Comparison of ENCODE assay signal across 16 cellular contexts in genomic region chr11:32039149-32039548, GRCh38.
DNase-seq lines count a peak whose midpoint lies in the region; ATAC-seq lines count a peak whose summit lies in the region.
"Had no signal": no experiment of that assay in that cellular context is flagged by ENCODE, and none has a peak within 500 bp of the region (broad histone marks: within the 10 kb centered on the region; RNA-seq: fewer than 3 reads in every experiment).

No MANE protein-coding gene starts in this region.

- ATAC-seq in GM18867 (IDR thresholded peaks at IDR 0.05; ENCODE audit: unreplicated experiment) (peak; percentile 91), HG02588 (IDR thresholded peaks at IDR 0.05; ENCODE audit: unreplicated experiment) (peak; percentile 60), HG03342 (IDR thresholded peaks at IDR 0.05; ENCODE audit: unreplicated experiment) (peak; percentile 75)

- no peak for DNase-seq in activated CD4-positive, CD25-positive, alpha-beta regulatory T cell treated with anti-CD3 and anti-CD28 coated beads, Interleukin-2, amount 50 U/mL, for 72 hours
- DNase-seq in T-helper 9 cell (no peak), kidney tubule cell (ENCODE audit: low spot score) (no peak), NCI-H1417 treated with DMSO at 0.1 percent for 48 hours (lab: John Stamatoyannopoulos, UW) (no peak)
- DNase-seq: BE2C; CD4-positive, alpha-beta memory T cell; DMS79; Kasumi-1; NCI-H1417; NCI-H2029; NCI-H2171 treated with DMSO at 0.1 percent for 48 hours; SHP77; T-helper 2 cell had no signal
